In the genomic region with DNA sequence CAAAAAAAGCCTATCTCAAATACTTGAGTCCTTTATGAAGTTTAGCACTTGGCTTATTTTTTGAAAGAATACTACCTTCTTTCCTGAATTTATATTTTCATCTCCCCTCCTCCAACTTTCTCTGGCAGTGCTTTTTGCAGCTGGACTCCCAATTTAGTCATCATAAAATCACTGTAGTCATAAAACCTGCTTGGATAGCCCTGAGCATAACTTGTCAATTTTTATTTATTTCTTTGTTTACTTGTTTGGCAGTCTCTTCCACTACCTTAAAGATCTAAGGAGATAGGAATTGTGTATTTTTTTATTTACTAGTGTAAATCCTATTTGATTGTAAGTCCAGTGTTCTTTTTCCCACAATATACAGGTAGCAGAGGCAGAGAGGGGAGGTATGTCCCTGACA, we compare ENCODE assay signal across 15 cellular contexts. TPM values are rescaled to one million over a fixed set of nuclear protein-coding genes. Genes with fewer than 3 reads are reported as not detected.
A peak's percentile ranks its signal among the peaks of the same experiment; 100 is the strongest.
DNase-seq lines count a peak whose midpoint lies in the region; ATAC-seq and TF ChIP-seq lines count a peak whose summit lies in the region.
"Had no signal": no experiment of that assay in that cellular context is flagged by ENCODE, and none has a peak within 500 bp of the region (broad histone marks: within the 10 kb centered on the region; RNA-seq: fewer than 3 reads in every experiment).

No MANE protein-coding gene starts in this region.

- no peaks in the 10 kb centered on the region for H3K27me3 ChIP-seq in IMR-90 (ENCODE audit: control insufficient read depth, insufficient read depth, low read length)
- H3K27me3 ChIP-seq in adipocyte (replicated peaks; ENCODE audit: control insufficient read depth, insufficient read depth, low read length), result no peaks in the 10 kb centered on the region
- H3K27me3 ChIP-seq in osteoblast (ENCODE audit: insufficient read depth, low read length), result no peaks in the 10 kb centered on the region
- no peaks in the 10 kb centered on the region for H3K27me3 ChIP-seq in MG63

- no peak overlapping the region for H2AK5ac ChIP-seq in IMR-90 (ENCODE audit: low read depth, low read length)

- H3K9ac ChIP-seq in IMR-90 (ENCODE audit: low read depth, low read length) (no peak overlapping the region), adipocyte (ENCODE audit: low read length) (peak overlapping the region; percentile 65)

- H2AFZ ChIP-seq in IMR-90 (replicated peaks; ENCODE audit: low read length, poor library complexity) (no peak overlapping the region), osteoblast (ENCODE audit: low read length) (peak overlapping the region; percentile 4)

- peak overlapping the region; percentile 29; the same call in 1 of the 2 replicates for H2BK20ac ChIP-seq in IMR-90 (ENCODE audit: low read depth, low read length)

- H2BK120ac ChIP-seq in IMR-90 (ENCODE audit: low read depth, low read length), result no peak overlapping the region

- H3K4ac ChIP-seq in IMR-90 (ENCODE audit: low read depth, low read length), result no peak overlapping the region

- POLR2A ChIA-PET in IMR-90 (lab: Charles Lee; ENCODE audit: unreplicated experiment), result no interaction called here

- H2BK5ac ChIP-seq in IMR-90 (ENCODE audit: low read depth, low read length, poor library complexity, severe bottlenecking), result no peak overlapping the region

- TF ChIP-seq CTCF in IMR-90 (conservative IDR thresholded peaks at IDR 0.05; ENCODE audit: low read depth, low read length) (no peak), osteoblast (IDR thresholded peaks at IDR 0.05; ENCODE audit: extremely low read depth, low read depth, low read length) (no peak)

- H3K27ac ChIP-seq in IMR-90 (ENCODE audit: insufficient read depth, low read length) (no peak overlapping the region), osteoblast (ENCODE audit: low read depth, low read length) (no peak overlapping the region)

- no peak for TF ChIP-seq RAD21 in IMR-90 (IDR thresholded peaks at IDR 0.05; ENCODE audit: low read length)

- no peak overlapping the region for H3K18ac ChIP-seq in IMR-90 (ENCODE audit: low read depth, low read length)

- ATAC-seq in IMR-90 (ENCODE audit: low read depth), result no peak

- H3K36me3 ChIP-seq in IMR-90 (ENCODE audit: control insufficient read depth, insufficient read depth, low read length), result no peaks in the 10 kb centered on the region
- no peaks in the 10 kb centered on the region for H3K36me3 ChIP-seq in adipocyte (ENCODE audit: control insufficient read depth, insufficient read depth, low read length, severe bottlenecking)
- H3K36me3 ChIP-seq in osteoblast (ENCODE audit: insufficient read depth, low read length), result no peaks in the 10 kb centered on the region
- no peaks in the 10 kb centered on the region for H3K36me3 ChIP-seq in MG63

- intact Hi-C loops in IMR-90 (cut with micrococcal nuclease), result no loop called here

- dilution Hi-C loops in IMR-90 (cut with HindIII; ENCODE audit: low sequenced_read_pairs, unreplicated experiment), result no loop called here

- H3K4me2 ChIP-seq in IMR-90 (ENCODE audit: low read depth, low read length), result 0 out of 2 replicates have a peak overlapping the region, but pooled peaks have one; percentile 11
- H3K4me2 ChIP-seq in osteoblast (ENCODE audit: insufficient read depth, low read length), result peak overlapping the region; percentile 66

- no peak overlapping the region for H4K91ac ChIP-seq in IMR-90 (ENCODE audit: insufficient read depth, low read depth, low read length)

- H3K79me1 ChIP-seq in IMR-90 (ENCODE audit: low read depth in 1 of 2, low read length in 2 of 2), result no peaks in the 10 kb centered on the region

- H2AK9ac ChIP-seq in IMR-90 (replicated peaks; ENCODE audit: low read depth, low read length, poor library complexity), result peak overlapping the region; percentile 31

- H4K20me1 ChIP-seq in IMR-90 (ENCODE audit: insufficient read depth, low read length) (no peaks in the 10 kb centered on the region), osteoblast (ENCODE audit: insufficient read depth, low read length) (no peaks in the 10 kb centered on the region)

- H3K4me1 ChIP-seq in IMR-90 (ENCODE audit: control insufficient read depth, insufficient read depth, low read length) (peaks cover 4% of the 10 kb centered on the region), adipocyte (ENCODE audit: control insufficient read depth, insufficient read depth, low read length) (peaks cover 20% of the 10 kb centered on the region), osteoblast (ENCODE audit: insufficient read depth, low read length) (peaks cover 21% of the 10 kb centered on the region)
- H3K4me1 ChIP-seq: Caco-2 had no signal

- H2BK15ac ChIP-seq in IMR-90 (ENCODE audit: low read depth, low read length), result no peak overlapping the region

- peak; percentile 21 for DNase-seq in ELR (ENCODE audit: low read depth)
- DNase-seq in IMR-90, result no peak
- no peak for DNase-seq in adipocyte (ENCODE audit: low read depth)
- no peak for DNase-seq in osteoblast (ENCODE audit: insufficient read length, low spot score, missing footprints)
- no peak for DNase-seq in RPMI8226
- no peak for DNase-seq in MG63
- no peak for DNase-seq in iPS-NIHi7 (ENCODE audit: extremely low spot score)
- DNase-seq: Caco-2; CD4-positive, CD25-positive, alpha-beta regulatory T cell; DMS153; GF-D8; H9; MV-4-11; NCI-H1694 treated with DMSO at 0.1 percent for 48 hours; SHP77 treated with DMSO at 0.1 percent for 48 hours had no signal

- H3K9me1 ChIP-seq in IMR-90 (ENCODE audit: insufficient read depth, low read length), result no peaks in the 10 kb centered on the region

- no peak overlapping the region for H4K5ac ChIP-seq in IMR-90 (ENCODE audit: low read depth, low read length)

- H3K14ac ChIP-seq in IMR-90 (replicated peaks; ENCODE audit: low read depth, low read length), result no peak overlapping the region

- in situ Hi-C loops in IMR-90 (cut with MboI; ENCODE audit: low sequenced_read_pairs), result no loop called here

- peak overlapping the region; percentile 47; the same call in 1 of the 2 replicates for H3K23ac ChIP-seq in IMR-90 (ENCODE audit: low read depth, low read length)

- H3K56ac ChIP-seq in IMR-90 (ENCODE audit: extremely low read depth, insufficient read depth, low read length), result no peak overlapping the region

- no peak for TF ChIP-seq POLR2A in IMR-90 (IDR thresholded peaks at IDR 0.05; ENCODE audit: low read depth, low read length)

- no TSS peak for BruUV-seq in IMR-90 (replicated peaks; lab: Mats Ljungman, UMichigan)

- no peaks in the 10 kb centered on the region for H3K79me2 ChIP-seq in osteoblast (ENCODE audit: insufficient read depth, low read length)

- H3K9me3 ChIP-seq in IMR-90 (ENCODE audit: control insufficient read depth, insufficient read depth, low read length) (no peaks in the 10 kb centered on the region), adipocyte (ENCODE audit: control insufficient read depth, low read length) (no peaks in the 10 kb centered on the region), osteoblast (ENCODE audit: low read depth, low read length) (no peaks in the 10 kb centered on the region), MG63 (no peaks in the 10 kb centered on the region)
- H3K9me3 ChIP-seq: Caco-2 had no signal

- CTCF ChIA-PET in IMR-90 (lab: Yijun Ruan, JAX), result interaction anchor here (3.8 kb wide), 1 partner anchor 11 kb away, joined by 16 read pairs; the partner anchor contains the start of gene EDN1

- H3K4me3 ChIP-seq in IMR-90 (ENCODE audit: insufficient read depth, low read depth, low read length) (no peak overlapping the region), adipocyte (ENCODE audit: low read length) (no peak overlapping the region), osteoblast (ENCODE audit: insufficient read depth, low read length) (no peak overlapping the region), MG63 (no peak overlapping the region)

- no peak overlapping the region for H4K8ac ChIP-seq in IMR-90 (ENCODE audit: low read depth in 2 of 2, low read length in 2 of 2)

TF ChIP-seq in IMR-90, 13 proteins besides CTCF, POLR2A, EP300 and RAD21:
- TF ChIP-seq MAZ (IDR thresholded peaks at IDR 0.05; ENCODE audit: borderline replicate concordance, low read depth, low read length) (no peak), FOS (IDR thresholded peaks at IDR 0.05; ENCODE audit: low read depth, low read length) (no peak), SMC3 (IDR thresholded peaks at IDR 0.05; ENCODE audit: low read depth, low read length) (no peak), RCOR1 (IDR thresholded peaks at IDR 0.05; ENCODE audit: insufficient replicate concordance, low read length) (no peak), BHLHE40 (IDR thresholded peaks at IDR 0.05; ENCODE audit: low read depth, low read length) (no peak), MAFK (IDR thresholded peaks at IDR 0.05; ENCODE audit: low read depth, low read length) (no peak), CHD1 (IDR thresholded peaks at IDR 0.05; ENCODE audit: low read depth, low read length) (no peak), RFX5 (IDR thresholded peaks at IDR 0.05; ENCODE audit: low read depth, low read length) (no peak), CEBPB (IDR thresholded peaks at IDR 0.05; ENCODE audit: low read depth, low read length) (no peak), NFE2L2 (IDR thresholded peaks at IDR 0.05; ENCODE audit: low read depth, low read length) (no peak), MXI1 (IDR thresholded peaks at IDR 0.05; ENCODE audit: borderline replicate concordance, low read depth, low read length) (no peak)
- TF ChIP-seq, protein P1, sequence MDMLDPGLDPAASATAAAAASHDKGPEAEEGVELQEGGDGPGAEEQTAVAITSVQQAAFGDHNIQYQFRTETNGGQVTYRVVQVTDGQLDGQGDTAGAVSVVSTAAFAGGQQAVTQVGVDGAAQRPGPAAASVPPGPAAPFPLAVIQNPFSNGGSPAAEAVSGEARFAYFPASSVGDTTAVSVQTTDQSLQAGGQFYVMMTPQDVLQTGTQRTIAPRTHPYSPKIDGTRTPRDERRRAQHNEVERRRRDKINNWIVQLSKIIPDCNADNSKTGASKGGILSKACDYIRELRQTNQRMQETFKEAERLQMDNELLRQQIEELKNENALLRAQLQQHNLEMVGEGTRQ (IDR thresholded peaks at IDR 0.05; ENCODE audit: low read depth, low read length), result no peak
- TF ChIP-seq, protein P2, sequence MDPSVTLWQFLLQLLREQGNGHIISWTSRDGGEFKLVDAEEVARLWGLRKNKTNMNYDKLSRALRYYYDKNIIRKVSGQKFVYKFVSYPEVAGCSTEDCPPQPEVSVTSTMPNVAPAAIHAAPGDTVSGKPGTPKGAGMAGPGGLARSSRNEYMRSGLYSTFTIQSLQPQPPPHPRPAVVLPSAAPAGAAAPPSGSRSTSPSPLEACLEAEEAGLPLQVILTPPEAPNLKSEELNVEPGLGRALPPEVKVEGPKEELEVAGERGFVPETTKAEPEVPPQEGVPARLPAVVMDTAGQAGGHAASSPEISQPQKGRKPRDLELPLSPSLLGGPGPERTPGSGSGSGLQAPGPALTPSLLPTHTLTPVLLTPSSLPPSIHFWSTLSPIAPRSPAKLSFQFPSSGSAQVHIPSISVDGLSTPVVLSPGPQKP (IDR thresholded peaks at IDR 0.05; ENCODE audit: borderline replicate concordance, low read depth, low read length), result no peak

RNA-seq across cellular contexts. Expression of gene EDN1, which starts 11.2 kb away (rescaled TPM):
- total RNA-seq in IMR-90 (2012; rRNA removed) (5.6 and 8.6 TPM in 2 replicates), osteoblast (0.88 and 1.4 TPM in 2 replicates)
- polyA plus RNA-seq in IMR-90 (2012; rRNA removed), result 8.5 and 9.0 TPM in 2 replicates
- polyA plus RNA-seq in IMR-90 (2012; cell fraction: cytosol; rRNA removed), result 3.2 and 5.6 TPM in 2 replicates
- 7.5 and 15.6 TPM in 2 replicates for polyA plus RNA-seq in IMR-90 (2012; cell fraction: nucleus; rRNA removed; ENCODE audit: low replicate concordance)
- 23.2 and 26.8 TPM in 2 replicates for total RNA-seq in MG63 (2014; rRNA removed; shearing (Covaris generic); ENCODE audit: low replicate concordance)
- polyA plus RNA-seq: CD4-positive, CD25-positive, alpha-beta regulatory T cell had no signal
